19 cellular contexts compared by ENCODE assay signal in genomic region chr18:37179384-37179783, GRCh38.
DNase-seq lines count a peak whose midpoint lies in the region; FAIRE-seq and TF ChIP-seq lines count a peak whose summit lies in the region.
"Had no signal": no experiment of that assay in that cellular context is flagged by ENCODE, and none has a peak within 500 bp of the region (broad histone marks: within the 10 kb centered on the region; RNA-seq: fewer than 3 reads in every experiment).

No MANE protein-coding gene starts in this region.

- FAIRE-seq in GM12892 (lab: Jason Lieb, UNC): no peak

- DNase-seq in DMS53 treated with DMSO at 0.1 percent for 48 hours (lab: John Stamatoyannopoulos, UW; ENCODE audit: unreplicated experiment): peak; percentile 83
- peak; percentile 20 for DNase-seq in NCI-H2029 treated with DMSO at 0.1 percent for 48 hours (lab: John Stamatoyannopoulos, UW)
- peak; percentile 74 for DNase-seq in SHP77 treated with DMSO at 0.1 percent for 48 hours (lab: John Stamatoyannopoulos, UW)
- peak; percentile 17 for DNase-seq in myocyte (ENCODE audit: low read depth)
- no peak for DNase-seq in caudate nucleus (lab: John Stamatoyannopoulos, UW)
- DNase-seq in superior temporal gyrus (ENCODE audit: extremely low spot score): no peak
- DNase-seq in SIG-M5 treated with dmso at 0.1 percent for 504 hours (lab: John Stamatoyannopoulos, UW; ENCODE audit: unreplicated experiment): no peak
- DNase-seq in GM12892 (ENCODE audit: insufficient read length): no peak
- DNase-seq: activated CD8-positive, alpha-beta T cell treated with anti-CD3 and anti-CD28 coated beads for 36 hours; activated naive CD4-positive, alpha-beta T cell treated with anti-CD3 and anti-CD28 coated beads, Interleukin-2, amount 50 U/mL, for 16 hours; activated T-cell treated with anti-CD3 and anti-CD28 coated beads, Interleukin-2, amount 50 U/mL, for 72 hours; CD4-positive, CD25-positive, alpha-beta regulatory T cell; DND-41; left lung; NCI-H2227 treated with DMSO at 0.1 percent for 48 hours; testis had no signal

- H3K27ac ChIP-seq in caudate nucleus (ENCODE audit: low read depth, low read length): no peak overlapping the region
- H3K27ac ChIP-seq: ascending aorta, HL-60, left lung, SJSA1, testis had no signal

- no peak for TF ChIP-seq POLR2A in GM12892 (IDR thresholded peaks at IDR 0.05; ENCODE audit: low read depth, low read length)

Comparison
In these comparisons a context has a peak if more than half of its experiments do, and no peak if none do; other contexts are left out.
1. DNase-seq: peak in DMS53 treated with DMSO at 0.1 percent for 48 hours (single experiment), NCI-H2029 treated with DMSO at 0.1 percent for 48 hours (single experiment), SHP77 treated with DMSO at 0.1 percent for 48 hours (single experiment) and myocyte (single experiment); none in caudate nucleus (0 of 61), superior temporal gyrus (single experiment), SIG-M5 treated with dmso at 0.1 percent for 504 hours (single experiment) and GM12892 (single experiment).